ENCODE assay signal across 10 cellular contexts in genomic region chr4:4694296-4694772, GRCh38.
A peak's percentile ranks its signal among the peaks of the same experiment; 100 is the strongest.
DNase-seq lines count a peak whose midpoint lies in the region; ATAC-seq and TF ChIP-seq lines count a peak whose summit lies in the region.
"Had no signal": no experiment of that assay in that cellular context is flagged by ENCODE, and none has a peak within 500 bp of the region (broad histone marks: within the 10 kb centered on the region; RNA-seq: fewer than 3 reads in every experiment).

No MANE protein-coding gene starts in this region.

- H3K4me3 ChIP-seq in Caco-2 (ENCODE audit: low read depth, low read length): no peak overlapping the region
- no peak overlapping the region for H3K4me3 ChIP-seq in LNCaP clone FGC (ENCODE audit: low read depth, low read length)
- no peak overlapping the region for H3K4me3 ChIP-seq in mesodermal cell (ENCODE audit: extremely low read depth, insufficient read depth, low read length, poor library complexity, severe bottlenecking)
- H3K4me3 ChIP-seq: SK-N-MC had no signal

- H3K4me1 ChIP-seq in Caco-2 (peaks cover 25% of the 10 kb centered on the region), mesodermal cell (ENCODE audit: control insufficient read depth, insufficient read depth, low read length, poor library complexity, severe bottlenecking) (peaks cover 13% of the 10 kb centered on the region)

- H3K9me3 ChIP-seq in Caco-2 (no peaks in the 10 kb centered on the region; the same call in 1 of the 2 replicates), mesodermal cell (ENCODE audit: control insufficient read depth, low read length) (no peaks in the 10 kb centered on the region)

- H3K36me3 Mint-ChIP-seq in Caco-2 (ENCODE audit: insufficient read depth, unreplicated experiment): peaks cover 18% of the 10 kb centered on the region

- ATAC-seq in HG02870 (IDR thresholded peaks at IDR 0.05; ENCODE audit: unreplicated experiment) (no peak), HG03175 (IDR thresholded peaks at IDR 0.05; ENCODE audit: unreplicated experiment) (no peak)

- H3K27me3 Mint-ChIP-seq in Caco-2 (ENCODE audit: insufficient read depth, unreplicated experiment): no peaks in the 10 kb centered on the region
- H3K27me3 Mint-ChIP-seq: activated naive CD8-positive, alpha-beta T cell had no signal

- TF ChIP-seq CTCF in Caco-2 (IDR thresholded peaks at IDR 0.05; ENCODE audit: insufficient read depth in 1 of 2, low read depth in 1 of 2, low read length in 1 of 2, severe bottlenecking in 1 of 2, unreplicated experiment in 1 of 2): no peak
- TF ChIP-seq CTCF in LNCaP clone FGC (IDR thresholded peaks at IDR 0.05; ENCODE audit: control insufficient read depth, extremely low read depth, insufficient read depth): no peak

- H3K27ac Mint-ChIP-seq in Caco-2 (ENCODE audit: unreplicated experiment): peak overlapping the region; percentile 67
- H3K27ac Mint-ChIP-seq: activated naive CD8-positive, alpha-beta T cell had no signal

- WGBS in mesodermal cell (ENCODE audit: insufficient coverage in 2 of 2), 2 experiments: 45 to 54% methylated on average over 5 of the region's 5 CpGs

- no TSS peak for BruUV-seq in Caco-2 (replicated peaks; lab: Mats Ljungman, UMichigan)

- DNase-seq in Caco-2 (peak; percentile 24 to 63), LNCaP clone FGC (ENCODE audit: low read depth) (peak; percentile 28), cerebellum (ENCODE audit: low spot score) (peak; percentile 14), DMS153 treated with DMSO at 0.1 percent for 48 hours (lab: John Stamatoyannopoulos, UW; ENCODE audit: unreplicated experiment) (no peak), cortex of kidney (lab: John Stamatoyannopoulos, UW) (no peak)

- POLR2A ChIA-PET in Caco-2 (lab: Charles Lee): no interaction called here

- H3K36me3 ChIP-seq in Caco-2 (ENCODE audit: control insufficient read depth, insufficient read depth, low read length) (0 out of 2 replicates have a peak, but pooled peaks cover 1% of the 10 kb centered on the region), mesodermal cell (ENCODE audit: control insufficient read depth, insufficient read depth, low read length) (no peaks in the 10 kb centered on the region)

- H3K4me3 Mint-ChIP-seq in Caco-2 (ENCODE audit: unreplicated experiment): peak overlapping the region; percentile 27
- H3K4me3 Mint-ChIP-seq: activated naive CD8-positive, alpha-beta T cell had no signal

- intact Hi-C loops in Caco-2 (cut with micrococcal nuclease; ENCODE audit: unreplicated experiment): no loop called here

- no peaks in the 10 kb centered on the region for H3K9me3 Mint-ChIP-seq in Caco-2 (ENCODE audit: unreplicated experiment)

- H3K27me3 ChIP-seq in Caco-2 (replicated peaks; ENCODE audit: control insufficient read depth, insufficient read depth, low read length): no peaks in the 10 kb centered on the region

- CTCF ChIA-PET in Caco-2 (lab: Charles Lee): interaction anchor here (0.8 to 1.3 kb wide), 3 partner anchors 13 to 28 kb away, joined by 3 read pairs; no protein-coding TSS in a partner anchor

- H3K27ac ChIP-seq in mesodermal cell (ENCODE audit: low read depth, low read length, severe bottlenecking): peak overlapping the region; percentile 53
- H3K27ac ChIP-seq: SK-N-MC had no signal

- H3K4me1 Mint-ChIP-seq in Caco-2 (ENCODE audit: low read depth, unreplicated experiment): peaks cover 19% of the 10 kb centered on the region

Comparison
In these comparisons a context has a peak if more than half of its experiments do, and no peak if none do; other contexts are left out.
1. DNase-seq: peak in Caco-2 (2 of 2), LNCaP clone FGC (single experiment) and cerebellum (single experiment); none in DMS153 treated with DMSO at 0.1 percent for 48 hours (single experiment) and cortex of kidney (single experiment).